1 cellular context compared by ENCODE assay signal in genomic region chr16:65116818-65117430, GRCh38.
TF ChIP-seq lines count a peak whose summit lies in the region.

No MANE protein-coding gene starts in this region.

TF ChIP-seq in SK-N-SH treated with all-trans-retinoic acid at 6 μM for 48 hours, 23 proteins besides CTCF, POLR2A, EP300 and RAD21 (continued from another document):
- TF ChIP-seq, protein P1, sequence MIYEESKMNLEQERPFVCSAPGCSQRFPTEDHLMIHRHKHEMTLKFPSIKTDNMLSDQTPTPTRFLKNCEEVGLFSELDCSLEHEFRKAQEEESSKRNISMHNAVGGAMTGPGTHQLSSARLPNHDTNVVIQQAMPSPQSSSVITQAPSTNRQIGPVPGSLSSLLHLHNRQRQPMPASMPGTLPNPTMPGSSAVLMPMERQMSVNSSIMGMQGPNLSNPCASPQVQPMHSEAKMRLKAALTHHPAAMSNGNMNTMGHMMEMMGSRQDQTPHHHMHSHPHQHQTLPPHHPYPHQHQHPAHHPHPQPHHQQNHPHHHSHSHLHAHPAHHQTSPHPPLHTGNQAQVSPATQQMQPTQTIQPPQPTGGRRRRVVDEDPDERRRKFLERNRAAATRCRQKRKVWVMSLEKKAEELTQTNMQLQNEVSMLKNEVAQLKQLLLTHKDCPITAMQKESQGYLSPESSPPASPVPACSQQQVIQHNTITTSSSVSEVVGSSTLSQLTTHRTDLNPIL (CRISPR knock-in tag; IDR thresholded peaks at IDR 0.05; ENCODE audit: low read depth), result no peak
- no peak for TF ChIP-seq BACH2 (CRISPR knock-in tag; IDR thresholded peaks at IDR 0.05; ENCODE audit: borderline replicate concordance)
- no peak for TF ChIP-seq TOX (CRISPR knock-in tag; IDR thresholded peaks at IDR 0.05; ENCODE audit: borderline replicate concordance)
- TF ChIP-seq RARB (CRISPR knock-in tag; IDR thresholded peaks at IDR 0.05), result no peak
TF ChIP-seq in SK-N-SH treated with all-trans-retinoic acid at 6 μM for 48 hours: peak in this region for 0.
